ENCODE assay signal across 8 cellular contexts in genomic region chr15:57591822-57592367, GRCh38. TPM values are rescaled to one million over a fixed set of nuclear protein-coding genes. Genes with fewer than 3 reads are reported as not detected.
DNase-seq lines count a peak whose midpoint lies in the region; ATAC-seq, FAIRE-seq and TF ChIP-seq lines count a peak whose summit lies in the region.

Gene MYZAP (plus strand): TSS chr15:57591904. CDS start chr15:57592035, 131 bp downstream.

- H3K4me3 Mint-ChIP-seq in T-cell = peak within 1 kb of the TSS; percentile 55 to 78 (median 73)

- 0 out of 2 replicates have a peak, but pooled peaks cover 5% of the 10 kb centered on the region for H4K20me1 ChIP-seq in K562 (replicated peaks; ENCODE audit: control insufficient read depth, insufficient read depth, low read length)

- no peaks in the 10 kb centered on the region for H3K9me3 Mint-ChIP-seq in T-cell

- no peak for FAIRE-seq in K562 (lab: Jason Lieb, UNC)

- no TSS peak for BruUV-seq in K562 (replicated peaks; lab: Mats Ljungman, UMichigan)

- CTCF ChIA-PET in GM10248 (lab: Yijun Ruan, JAX) (no interaction called here), T-cell (lab: Charles Lee) (no interaction called here), K562 (lab: Yijun Ruan, JAX; ENCODE audit: low intra/inter-chr PET ratio) (interaction anchor here (0.6 kb wide), 1 partner anchor 12 kb away, joined by 3 read pairs; no protein-coding TSS in a partner anchor)

- peaks cover 17 to 25% of the 10 kb centered on the region in 2 donors for H3K27me3 Mint-ChIP-seq in T-cell

- H3K9me1 ChIP-seq in K562 (ENCODE audit: control insufficient read depth, insufficient read depth, low read length) = no peaks in the 10 kb centered on the region

- DNase-seq in GM10248 (ENCODE audit: extremely low spot score) = peak; percentile 52
- DNase-seq in T-cell = peak in 31 of 34 experiments; percentile 1 to 57 (median 27)
- peak; percentile 45 to 90 (median 84) for DNase-seq in K562 (ENCODE audit: extremely low read depth in 1 of 4, low spot score in 3 of 4)
- DNase-seq in iPS-NIHi11 (ENCODE audit: low spot score) = peak; percentile 96
- DNase-seq in stimulated activated CD4-positive, alpha-beta T cell treated with anti-CD3 and anti-CD28 coated beads, Interleukin-12 subunit alpha, Interleukin-12 subunit beta, amount 100 ng/mL, for 4 hours = peak; percentile 53

- H3K27ac Mint-ChIP-seq in T-cell = peak within 1 kb of the TSS in 1 of 2 donors; percentile 14

- peak within 1 kb of the TSS; percentile 55 for H3K4me2 ChIP-seq in K562 (ENCODE audit: insufficient read depth, low read length)

- intact Hi-C loops in K562 (cut with micrococcal nuclease) = no loop called here

- ATAC-seq in T-cell (replicated peaks in 1 of 4) (peak; percentile 80 to 90 (median 87)), K562 (peak; percentile 100), HG02885 (IDR thresholded peaks at IDR 0.05; ENCODE audit: poor library complexity, unreplicated experiment) (no peak), HG02623 (IDR thresholded peaks at IDR 0.05; ENCODE audit: unreplicated experiment) (no peak), GM18519 (IDR thresholded peaks at IDR 0.05; ENCODE audit: low FRiP score, unreplicated experiment) (no peak)

- no peak within 1 kb of the TSS for H3K27ac ChIP-seq in K562 (ENCODE audit: extremely low read depth, low read depth, low read length)

- H3K36me3 Mint-ChIP-seq in T-cell = no peaks in the 10 kb centered on the region

- peak within 1 kb of the TSS in 1 of 2 experiments; percentile 72; a peak in 1 of 4 replicates for H3K9ac ChIP-seq in K562 (ENCODE audit: insufficient read depth in 1 of 2, low read depth in 2 of 2, low read length in 2 of 2)

- TF ChIP-seq EP300 in K562 (IDR thresholded peaks at IDR 0.05; ENCODE audit: low read length) = no peak

- no peaks in the 10 kb centered on the region for H3K79me2 ChIP-seq in K562 (ENCODE audit: control insufficient read depth, insufficient read depth, low read length)

- peaks cover 32 to 51% of the 10 kb centered on the region in 2 experiments for H3K27me3 ChIP-seq in K562 (ENCODE audit: control insufficient read depth in 2 of 2, insufficient read depth in 2 of 2, low read length in 2 of 2)

- no peaks in the 10 kb centered on the region for H3K9me3 ChIP-seq in K562 (replicated peaks; ENCODE audit: control insufficient read depth, insufficient read depth, low read depth, low read length)

- POLR2A ChIA-PET in GM10248 (lab: Yijun Ruan, JAX) (no interaction called here), T-cell (lab: Charles Lee) (no interaction called here), K562 (lab: Yijun Ruan, JAX) (no interaction called here)

- 0% methylated on average over 20 of the region's 58 CpGs for WGBS in K562 (ENCODE audit: insufficient coverage, low coverage, missing lambda C conversion rate)

- in situ Hi-C loops in K562 (cut with MboI) = no loop called here

- 0 out of 2 replicates have a peak within 1 kb of the TSS, but pooled peaks have one; percentile 59 for H2AFZ ChIP-seq in K562 (ENCODE audit: low read depth, low read length)

- no peak for TF ChIP-seq CTCF in GM10248 (IDR thresholded peaks at IDR 0.05; ENCODE audit: control extremely low read depth, extremely low read depth, low read depth, missing control alignments)
- no peak for TF ChIP-seq CTCF in K562 (IDR thresholded peaks at IDR 0.05 in 2 of 3, conservative IDR thresholded peaks at IDR 0.05 in 1 of 3; ENCODE audit: insufficient read depth in 2 of 3, low read depth in 1 of 3, low read length in 3 of 3)

- no peak for TF ChIP-seq POLR2A in K562 (conservative IDR thresholded peaks at IDR 0.05)

- H3K4me1 Mint-ChIP-seq in T-cell = peaks cover 28 to 44% (median 36%) of the 10 kb centered on the region in 3 donors

- TF ChIP-seq RAD21 in K562 (CRISPR knock-in tag; conservative IDR thresholded peaks at IDR 0.05 in 1 of 2, IDR thresholded peaks at IDR 0.05 in 1 of 2) = no peak

- H3K36me3 ChIP-seq in K562 (ENCODE audit: control insufficient read depth, insufficient read depth, low read length) = no peaks in the 10 kb centered on the region; the same call in 2 of the 3 replicates

- peaks cover 0 to 10% of the 10 kb centered on the region in 2 experiments; a peak in 1 of 5 replicates for H3K4me1 ChIP-seq in K562 (replicated peaks in 1 of 2; ENCODE audit: control insufficient read depth in 2 of 2, insufficient read depth in 2 of 2, low read length in 2 of 2)

- peak within 1 kb of the TSS; percentile 26 for H3K4me3 ChIP-seq in K562

TF ChIP-seq in K562, 482 proteins besides CTCF, POLR2A, EP300 and RAD21:
- TF ChIP-seq OTX1 (CRISPR knock-in tag; IDR thresholded peaks at IDR 0.05) (no peak), E2F6 (IDR thresholded peaks at IDR 0.05; ENCODE audit: borderline replicate concordance in 1 of 2, extremely low read depth in 1 of 2, insufficient read depth in 1 of 2, insufficient read length in 1 of 2, low read depth in 1 of 2, low read length in 1 of 2, poor library complexity in 1 of 2, severe bottlenecking in 1 of 2) (peak in 1 of 2 experiments; percentile 25), EGR1 (conservative IDR thresholded peaks at IDR 0.05) (peak; percentile 51; the same call in 1 of the 2 replicates), UBTF (IDR thresholded peaks at IDR 0.05; ENCODE audit: borderline replicate concordance in 1 of 2, low read depth in 2 of 2, low read length in 2 of 2) (0 out of 4 replicates have a peak, but pooled peaks of 1 of the 2 experiments have one; percentile 37)

RNA-seq across cellular contexts. Expression of gene MYZAP, which starts in this region (rescaled TPM):
- total RNA-seq in T-cell (1 to 10 TPM in 2 of 5 donors, under 1 TPM in 3; 0.58 to 1.9 (median 0.82) TPM), K562 (2014; rRNA removed) (not detected in 2 replicates), K562 (2014; rRNA removed; fragmentation: Illumina TruSeq; extraction: Trizol) (not detected in 2 replicates), K562 (2015; rRNA removed; fragmentation: Illumina TruSeq; extraction: Trizol) (not detected in 2 replicates), K562 (2021) (not detected in 2 replicates)
- total RNA-seq in K562 (2011; cell fraction: chromatin; rRNA removed; ENCODE audit: low replicate concordance) = not detected in 2 replicates
- not detected in 2 replicates for total RNA-seq in K562 (2011; cell fraction: nucleolus; rRNA removed)
- total RNA-seq in K562 (2011; cell fraction: nucleoplasm; rRNA removed) = not detected in 2 replicates
- polyA plus RNA-seq in K562 (2011; rRNA removed) (0.03 TPM in 1 of 2 replicates, not detected in the other), K562 (2014; fragmentation: Illumina TruSeq; extraction: Trizol) (not detected in 2 replicates), K562 (2014; fragmentation: Nextera tagmentation; extraction: Ambion mirVana) (not detected), K562 (2014; rRNA removed) (not detected in 2 replicates)
- not detected in 2 replicates for polyA plus RNA-seq in K562 (2011; cell fraction: cytosol; rRNA removed)
- polyA plus RNA-seq in K562 (2011; cell fraction: nucleus; rRNA removed) = not detected in 2 replicates
- polyA plus RNA-seq in K562 (2012) = not detected in 2 replicates
- polyA minus RNA-seq in K562 (2011; rRNA and poly(A)+ RNA removed) = not detected in 2 replicates
- polyA minus RNA-seq in K562 (2011; cell fraction: cytosol; rRNA and poly(A)+ RNA removed) = not detected in 2 replicates
- polyA minus RNA-seq in K562 (2011; cell fraction: nucleus; rRNA and poly(A)+ RNA removed) = not detected in 2 replicates

Comparison
In these comparisons a context has a peak if more than half of its experiments do, and no peak if none do; other contexts are left out.
1. Peak in DNase-seq, ATAC-seq, H3K4me3 ChIP-seq and H3K4me2 ChIP-seq in K562; RNA of the gene not detected or under 1 TPM.
2. DNase-seq: peak in every context shown above with its lines; median percentile 96 in iPS-NIHi11; 84 in K562; 53 in stimulated activated CD4-positive, alpha-beta T cell treated with anti-CD3 and anti-CD28 coated beads, Interleukin-12 subunit alpha, Interleukin-12 subunit beta, amount 100 ng/mL, for 4 hours; 52 in GM10248; 27 in T-cell.
3. ATAC-seq: peak in T-cell (4 of 4); none in HG02885 (single experiment), HG02623 (single experiment) and GM18519 (single experiment).